Comparison of ENCODE assay signal across 1 cellular context in genomic region chr22:38462960-38463784, GRCh38.
TF ChIP-seq lines count a peak whose summit lies in the region.

No MANE protein-coding gene starts in this region.

TF ChIP-seq in HepG2, 621 proteins besides CTCF, POLR2A, EP300 and RAD21 (continued from another document and continues in another):
- TF ChIP-seq ZNF142 (CRISPR knock-in tag; IDR thresholded peaks at IDR 0.05) = no peak
- no peak for TF ChIP-seq NFAT5 (CRISPR knock-in tag; IDR thresholded peaks at IDR 0.05)
- TF ChIP-seq ZFYVE20 (CRISPR knock-in tag; IDR thresholded peaks at IDR 0.05; ENCODE audit: borderline replicate concordance, low read depth) = no peak
- TF ChIP-seq ARNT (IDR thresholded peaks at IDR 0.05) = no peak
- no peak for TF ChIP-seq ZNF333 (CRISPR knock-in tag; IDR thresholded peaks at IDR 0.05; ENCODE audit: borderline replicate concordance)
- TF ChIP-seq MEF2D (CRISPR knock-in tag; IDR thresholded peaks at IDR 0.05) = no peak
- TF ChIP-seq TRAFD1 (CRISPR knock-in tag; IDR thresholded peaks at IDR 0.05; ENCODE audit: borderline replicate concordance) = no peak
- peak; percentile 46; the same call in 1 of the 2 replicates for TF ChIP-seq RXRA (CRISPR knock-in tag; IDR thresholded peaks at IDR 0.05)
- no peak for TF ChIP-seq NCOA1 (CRISPR knock-in tag; IDR thresholded peaks at IDR 0.05)
- no peak for TF ChIP-seq ZNF496 (CRISPR knock-in tag; IDR thresholded peaks at IDR 0.05; ENCODE audit: insufficient replicate concordance)
- TF ChIP-seq JUNB (CRISPR knock-in tag; IDR thresholded peaks at IDR 0.05; ENCODE audit: borderline replicate concordance) = no peak
- TF ChIP-seq TP53 (CRISPR knock-in tag; conservative IDR thresholded peaks at IDR 0.05) = no peak
- TF ChIP-seq SPEN (CRISPR knock-in tag; IDR thresholded peaks at IDR 0.05; ENCODE audit: low read depth) = peak; percentile 50; the same call in 1 of the 2 replicates
- peak; percentile 59 for TF ChIP-seq MED1 (CRISPR knock-in tag; IDR thresholded peaks at IDR 0.05)
- TF ChIP-seq SNRNP70 (IDR thresholded peaks at IDR 0.05; ENCODE audit: low read depth, low read length) = no peak
- TF ChIP-seq ONECUT2 (CRISPR knock-in tag; IDR thresholded peaks at IDR 0.05) = peak; percentile 49; the same call in 1 of the 2 replicates
- TF ChIP-seq, protein P1, sequence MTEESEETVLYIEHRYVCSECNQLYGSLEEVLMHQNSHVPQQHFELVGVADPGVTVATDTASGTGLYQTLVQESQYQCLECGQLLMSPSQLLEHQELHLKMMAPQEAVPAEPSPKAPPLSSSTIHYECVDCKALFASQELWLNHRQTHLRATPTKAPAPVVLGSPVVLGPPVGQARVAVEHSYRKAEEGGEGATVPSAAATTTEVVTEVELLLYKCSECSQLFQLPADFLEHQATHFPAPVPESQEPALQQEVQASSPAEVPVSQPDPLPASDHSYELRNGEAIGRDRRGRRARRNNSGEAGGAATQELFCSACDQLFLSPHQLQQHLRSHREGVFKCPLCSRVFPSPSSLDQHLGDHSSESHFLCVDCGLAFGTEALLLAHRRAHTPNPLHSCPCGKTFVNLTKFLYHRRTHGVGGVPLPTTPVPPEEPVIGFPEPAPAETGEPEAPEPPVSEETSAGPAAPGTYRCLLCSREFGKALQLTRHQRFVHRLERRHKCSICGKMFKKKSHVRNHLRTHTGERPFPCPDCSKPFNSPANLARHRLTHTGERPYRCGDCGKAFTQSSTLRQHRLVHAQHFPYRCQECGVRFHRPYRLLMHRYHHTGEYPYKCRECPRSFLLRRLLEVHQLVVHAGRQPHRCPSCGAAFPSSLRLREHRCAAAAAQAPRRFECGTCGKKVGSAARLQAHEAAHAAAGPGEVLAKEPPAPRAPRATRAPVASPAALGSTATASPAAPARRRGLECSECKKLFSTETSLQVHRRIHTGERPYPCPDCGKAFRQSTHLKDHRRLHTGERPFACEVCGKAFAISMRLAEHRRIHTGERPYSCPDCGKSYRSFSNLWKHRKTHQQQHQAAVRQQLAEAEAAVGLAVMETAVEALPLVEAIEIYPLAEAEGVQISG (CRISPR knock-in tag; IDR thresholded peaks at IDR 0.05) = peak; percentile 76
- TF ChIP-seq, protein P2, sequence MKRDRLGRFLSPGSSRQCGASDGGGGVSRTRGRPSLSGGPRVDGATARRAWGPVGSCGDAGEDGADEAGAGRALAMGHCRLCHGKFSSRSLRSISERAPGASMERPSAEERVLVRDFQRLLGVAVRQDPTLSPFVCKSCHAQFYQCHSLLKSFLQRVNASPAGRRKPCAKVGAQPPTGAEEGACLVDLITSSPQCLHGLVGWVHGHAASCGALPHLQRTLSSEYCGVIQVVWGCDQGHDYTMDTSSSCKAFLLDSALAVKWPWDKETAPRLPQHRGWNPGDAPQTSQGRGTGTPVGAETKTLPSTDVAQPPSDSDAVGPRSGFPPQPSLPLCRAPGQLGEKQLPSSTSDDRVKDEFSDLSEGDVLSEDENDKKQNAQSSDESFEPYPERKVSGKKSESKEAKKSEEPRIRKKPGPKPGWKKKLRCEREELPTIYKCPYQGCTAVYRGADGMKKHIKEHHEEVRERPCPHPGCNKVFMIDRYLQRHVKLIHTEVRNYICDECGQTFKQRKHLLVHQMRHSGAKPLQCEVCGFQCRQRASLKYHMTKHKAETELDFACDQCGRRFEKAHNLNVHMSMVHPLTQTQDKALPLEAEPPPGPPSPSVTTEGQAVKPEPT (CRISPR knock-in tag; IDR thresholded peaks at IDR 0.05; ENCODE audit: low read depth) = no peak
- no peak for TF ChIP-seq TIGD3 (CRISPR knock-in tag; IDR thresholded peaks at IDR 0.05; ENCODE audit: borderline replicate concordance)
- TF ChIP-seq RNF219 (CRISPR knock-in tag; IDR thresholded peaks at IDR 0.05) = no peak
- TF ChIP-seq, protein P3, sequence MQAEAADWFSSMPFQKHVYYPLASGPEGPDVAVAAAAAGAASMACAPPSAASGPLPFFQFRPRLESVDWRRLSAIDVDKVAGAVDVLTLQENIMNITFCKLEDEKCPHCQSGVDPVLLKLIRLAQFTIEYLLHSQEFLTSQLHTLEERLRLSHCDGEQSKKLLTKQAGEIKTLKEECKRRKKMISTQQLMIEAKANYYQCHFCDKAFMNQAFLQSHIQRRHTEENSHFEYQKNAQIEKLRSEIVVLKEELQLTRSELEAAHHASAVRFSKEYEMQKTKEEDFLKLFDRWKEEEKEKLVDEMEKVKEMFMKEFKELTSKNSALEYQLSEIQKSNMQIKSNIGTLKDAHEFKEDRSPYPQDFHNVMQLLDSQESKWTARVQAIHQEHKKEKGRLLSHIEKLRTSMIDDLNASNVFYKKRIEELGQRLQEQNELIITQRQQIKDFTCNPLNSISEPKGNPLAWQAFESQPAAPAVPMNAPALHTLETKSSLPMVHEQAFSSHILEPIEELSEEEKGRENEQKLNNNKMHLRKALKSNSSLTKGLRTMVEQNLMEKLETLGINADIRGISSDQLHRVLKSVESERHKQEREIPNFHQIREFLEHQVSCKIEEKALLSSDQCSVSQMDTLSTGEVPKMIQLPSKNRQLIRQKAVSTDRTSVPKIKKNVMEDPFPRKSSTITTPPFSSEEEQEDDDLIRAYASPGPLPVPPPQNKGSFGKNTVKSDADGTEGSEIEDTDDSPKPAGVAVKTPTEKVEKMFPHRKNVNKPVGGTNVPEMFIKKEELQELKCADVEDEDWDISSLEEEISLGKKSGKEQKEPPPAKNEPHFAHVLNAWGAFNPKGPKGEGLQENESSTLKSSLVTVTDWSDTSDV (CRISPR knock-in tag; IDR thresholded peaks at IDR 0.05) = no peak
- TF ChIP-seq ZNF761 (CRISPR knock-in tag; conservative IDR thresholded peaks at IDR 0.05) = 0 out of 2 replicates have a peak, but pooled peaks have one; percentile 35
- no peak for TF ChIP-seq ZNF10 (CRISPR knock-in tag; IDR thresholded peaks at IDR 0.05; ENCODE audit: borderline replicate concordance, low read depth)
- TF ChIP-seq ZC3H13 (CRISPR knock-in tag; IDR thresholded peaks at IDR 0.05) = no peak
- TF ChIP-seq, protein P4, sequence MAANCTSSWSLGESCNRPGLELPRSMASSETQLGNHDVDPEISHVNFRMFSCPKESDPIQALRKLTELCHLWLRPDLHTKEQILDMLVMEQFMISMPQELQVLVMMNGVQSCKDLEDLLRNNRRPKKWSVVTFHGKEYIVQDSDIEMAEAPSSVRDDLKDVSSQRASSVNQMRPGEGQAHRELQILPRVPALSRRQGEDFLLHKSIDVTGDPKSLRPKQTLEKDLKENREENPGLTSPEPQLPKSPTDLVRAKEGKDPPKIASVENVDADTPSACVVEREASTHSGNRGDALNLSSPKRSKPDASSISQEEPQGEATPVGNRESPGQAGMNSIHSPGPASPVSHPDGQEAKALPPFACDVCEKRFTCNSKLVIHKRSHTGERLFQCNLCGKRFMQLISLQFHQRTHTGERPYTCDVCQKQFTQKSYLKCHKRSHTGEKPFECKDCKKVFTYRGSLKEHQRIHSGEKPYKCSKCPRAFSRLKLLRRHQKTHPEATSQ (CRISPR knock-in tag; IDR thresholded peaks at IDR 0.05; ENCODE audit: borderline replicate concordance) = no peak
- no peak for TF ChIP-seq ZNF530 (CRISPR knock-in tag; IDR thresholded peaks at IDR 0.05; ENCODE audit: low read depth)
- TF ChIP-seq SATB2 (CRISPR knock-in tag; IDR thresholded peaks at IDR 0.05) = no peak
